ENCODE assay signal across 34 cellular contexts in the genomic region with DNA sequence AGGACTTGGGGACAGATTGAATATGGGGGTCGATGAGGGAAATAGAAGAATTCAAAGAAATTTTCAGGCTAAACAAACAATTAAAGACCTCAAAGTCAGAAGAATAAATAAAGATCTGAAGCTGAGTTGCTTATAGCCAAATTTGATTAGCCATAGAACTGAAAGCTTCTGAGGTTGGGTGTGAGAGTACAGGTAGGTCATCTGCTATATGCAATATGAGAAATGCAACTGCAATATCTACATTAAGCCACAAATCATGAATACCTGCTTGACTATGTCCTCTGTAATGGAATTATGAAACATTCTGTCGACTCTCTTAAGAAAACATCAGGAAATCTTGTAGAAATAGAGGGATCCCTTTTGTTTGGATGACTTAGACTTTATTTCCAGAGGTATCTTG.
"Had no signal": no experiment of that assay in that cellular context is flagged by ENCODE, and none has a peak within 500 bp of the region (broad histone marks: within the 10 kb centered on the region; RNA-seq: fewer than 3 reads in every experiment).

No MANE protein-coding gene starts in this region.

- DNase-seq: Karpas-422, Kasumi-1, KG1, MG63, MV-4-11, NCI-H1048, NCI-H1092, NCI-H1092 treated with DMSO at 0.1 percent for 48 hours, NCI-H1105, NCI-H1105 treated with DMSO at 0.1 percent for 48 hours, NCI-H1417, NCI-H1417 treated with DMSO at 0.1 percent for 48 hours, NCI-H1436, NCI-H1436 treated with DMSO at 0.1 percent for 48 hours, NCI-H1694, NCI-H1694 treated with DMSO at 0.1 percent for 48 hours, NCI-H187, NCI-H187 treated with DMSO at 0.1 percent for 48 hours, NCI-H1930, NCI-H2029, NCI-H2029 treated with DMSO at 0.1 percent for 48 hours, NCI-H2081, NCI-H2081 treated with DMSO at 0.1 percent for 48 hours, NCI-H2107, NCI-H2171, NCI-H2171 treated with DMSO at 0.1 percent for 48 hours, NCI-H2227 treated with DMSO at 0.1 percent for 48 hours, NCI-H226, NCI-H345, NCI-H446, NCI-H446 treated with DMSO at 0.1 percent for 48 hours, NCI-H510A, NCI-H510A treated with DMSO at 0.1 percent for 48 hours, NCI-H524 had no signal

- H3K27me3 ChIP-seq: MG63 had no signal

- H3K9me3 ChIP-seq: MG63 had no signal

- H3K36me3 ChIP-seq: MG63 had no signal

- H3K4me3 ChIP-seq: MG63 had no signal
